1 cellular context compared by ENCODE assay signal in genomic region chr16:49640606-49641005, GRCh38.
TF ChIP-seq lines count a peak whose summit lies in the region.

No MANE protein-coding gene starts in this region.

TF ChIP-seq in SK-N-SH, 30 proteins besides CTCF, POLR2A, EP300 and RAD21 (continued from another document):
- TF ChIP-seq, protein P1, sequence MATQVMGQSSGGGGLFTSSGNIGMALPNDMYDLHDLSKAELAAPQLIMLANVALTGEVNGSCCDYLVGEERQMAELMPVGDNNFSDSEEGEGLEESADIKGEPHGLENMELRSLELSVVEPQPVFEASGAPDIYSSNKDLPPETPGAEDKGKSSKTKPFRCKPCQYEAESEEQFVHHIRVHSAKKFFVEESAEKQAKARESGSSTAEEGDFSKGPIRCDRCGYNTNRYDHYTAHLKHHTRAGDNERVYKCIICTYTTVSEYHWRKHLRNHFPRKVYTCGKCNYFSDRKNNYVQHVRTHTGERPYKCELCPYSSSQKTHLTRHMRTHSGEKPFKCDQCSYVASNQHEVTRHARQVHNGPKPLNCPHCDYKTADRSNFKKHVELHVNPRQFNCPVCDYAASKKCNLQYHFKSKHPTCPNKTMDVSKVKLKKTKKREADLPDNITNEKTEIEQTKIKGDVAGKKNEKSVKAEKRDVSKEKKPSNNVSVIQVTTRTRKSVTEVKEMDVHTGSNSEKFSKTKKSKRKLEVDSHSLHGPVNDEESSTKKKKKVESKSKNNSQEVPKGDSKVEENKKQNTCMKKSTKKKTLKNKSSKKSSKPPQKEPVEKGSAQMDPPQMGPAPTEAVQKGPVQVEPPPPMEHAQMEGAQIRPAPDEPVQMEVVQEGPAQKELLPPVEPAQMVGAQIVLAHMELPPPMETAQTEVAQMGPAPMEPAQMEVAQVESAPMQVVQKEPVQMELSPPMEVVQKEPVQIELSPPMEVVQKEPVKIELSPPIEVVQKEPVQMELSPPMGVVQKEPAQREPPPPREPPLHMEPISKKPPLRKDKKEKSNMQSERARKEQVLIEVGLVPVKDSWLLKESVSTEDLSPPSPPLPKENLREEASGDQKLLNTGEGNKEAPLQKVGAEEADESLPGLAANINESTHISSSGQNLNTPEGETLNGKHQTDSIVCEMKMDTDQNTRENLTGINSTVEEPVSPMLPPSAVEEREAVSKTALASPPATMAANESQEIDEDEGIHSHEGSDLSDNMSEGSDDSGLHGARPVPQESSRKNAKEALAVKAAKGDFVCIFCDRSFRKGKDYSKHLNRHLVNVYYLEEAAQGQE (IDR thresholded peaks at IDR 0.05; ENCODE audit: low read depth, low read length) = no peak
- TF ChIP-seq CHD2 (IDR thresholded peaks at IDR 0.05; ENCODE audit: low read length, partially characterized antibody) (peak; percentile 29), TEAD4 (IDR thresholded peaks at IDR 0.05; ENCODE audit: borderline replicate concordance, insufficient read depth) (no peak), ZBTB33 (IDR thresholded peaks at IDR 0.05; ENCODE audit: borderline replicate concordance, low read depth) (no peak)
